Comparison of ENCODE assay signal across 9 cellular contexts in genomic region chr4:73308286-73308685, GRCh38. TPM values are rescaled to one million over a fixed set of nuclear protein-coding genes. Genes with fewer than 3 reads are reported as not detected.
A peak's percentile ranks its signal among the peaks of the same experiment; 100 is the strongest.
DNase-seq lines count a peak whose midpoint lies in the region; ATAC-seq and TF ChIP-seq lines count a peak whose summit lies in the region.
"Had no signal": no experiment of that assay in that cellular context is flagged by ENCODE, and none has a peak within 500 bp of the region (broad histone marks: within the 10 kb centered on the region; RNA-seq: fewer than 3 reads in every experiment).

No MANE protein-coding gene starts in this region.

- H3K4me1 Mint-ChIP-seq in activated CD8-positive, alpha-beta memory T cell treated with anti-CD3 and anti-CD28 coated beads, Interleukin-2, amount 10 ng/mL, durations not matched to agents 7 days and 5 days: no peaks in the 10 kb centered on the region
- no peaks in the 10 kb centered on the region for H3K4me1 Mint-ChIP-seq in activated CD8-positive, alpha-beta T cell treated with anti-CD3 and anti-CD28 coated beads, Interleukin-2, amount 10 ng/mL, durations not matched to agents 7 days and 5 days (ENCODE audit: low read depth)
- no peaks in the 10 kb centered on the region for H3K4me1 Mint-ChIP-seq in CD4-positive, alpha-beta T cell (ENCODE audit: low read depth)

- no peak overlapping the region for H3K27ac Mint-ChIP-seq in activated CD8-positive, alpha-beta memory T cell treated with anti-CD3 and anti-CD28 coated beads, Interleukin-2, amount 10 ng/mL, durations not matched to agents 7 days and 5 days
- no peak overlapping the region for H3K27ac Mint-ChIP-seq in activated CD8-positive, alpha-beta T cell treated with anti-CD3 and anti-CD28 coated beads, Interleukin-2, amount 10 ng/mL, durations not matched to agents 7 days and 5 days
- no peak overlapping the region for H3K27ac Mint-ChIP-seq in CD4-positive, alpha-beta T cell

- no peak overlapping the region for H3K4me3 Mint-ChIP-seq in activated CD8-positive, alpha-beta memory T cell treated with anti-CD3 and anti-CD28 coated beads, Interleukin-2, amount 10 ng/mL, durations not matched to agents 7 days and 5 days
- H3K4me3 Mint-ChIP-seq in activated CD8-positive, alpha-beta T cell treated with anti-CD3 and anti-CD28 coated beads, Interleukin-2, amount 10 ng/mL, durations not matched to agents 7 days and 5 days: no peak overlapping the region
- H3K4me3 Mint-ChIP-seq in CD4-positive, alpha-beta T cell: no peak overlapping the region

- TF ChIP-seq CTCF in cardiac muscle cell (IDR thresholded peaks at IDR 0.05; ENCODE audit: low read depth, low read length): peak; percentile 52
- TF ChIP-seq CTCF in CD4-positive, alpha-beta T cell (IDR thresholded peaks at IDR 0.05): no peak

- H3K36me3 Mint-ChIP-seq in activated CD8-positive, alpha-beta memory T cell treated with anti-CD3 and anti-CD28 coated beads, Interleukin-2, amount 10 ng/mL, durations not matched to agents 7 days and 5 days: no peaks in the 10 kb centered on the region
- H3K36me3 Mint-ChIP-seq in activated CD8-positive, alpha-beta T cell treated with anti-CD3 and anti-CD28 coated beads, Interleukin-2, amount 10 ng/mL, durations not matched to agents 7 days and 5 days (ENCODE audit: low read depth): no peaks in the 10 kb centered on the region
- no peaks in the 10 kb centered on the region for H3K36me3 Mint-ChIP-seq in CD4-positive, alpha-beta T cell (ENCODE audit: low read depth)

- intact Hi-C loops in cardiac septum (cut with DNase I): no loop called here
- intact Hi-C loops in CD4-positive, alpha-beta T cell (cut with DNase I, micrococcal nuclease): no loop called here

- H3K27me3 Mint-ChIP-seq in activated CD8-positive, alpha-beta memory T cell treated with anti-CD3 and anti-CD28 coated beads, Interleukin-2, amount 10 ng/mL, durations not matched to agents 7 days and 5 days: no peaks in the 10 kb centered on the region
- no peaks in the 10 kb centered on the region for H3K27me3 Mint-ChIP-seq in activated CD8-positive, alpha-beta T cell treated with anti-CD3 and anti-CD28 coated beads, Interleukin-2, amount 10 ng/mL, durations not matched to agents 7 days and 5 days (ENCODE audit: low read depth)
- no peaks in the 10 kb centered on the region for H3K27me3 Mint-ChIP-seq in CD4-positive, alpha-beta T cell

- DNase-seq in cardiac muscle cell (ENCODE audit: low read depth in 1 of 2, low spot score in 1 of 2) (peak in 1 of 2 donors; percentile 55), cardiac septum (ENCODE audit: low spot score) (no peak), NCI-H345 (lab: John Stamatoyannopoulos, UW) (peak; percentile 10), dermis blood vessel endothelial cell (peak; percentile 13), activated gamma-delta T cell (lab: John Stamatoyannopoulos, UW) (no peak)
- DNase-seq in activated CD8-positive, alpha-beta memory T cell treated with anti-CD3 and anti-CD28 coated beads, Interleukin-2, amount 10 ng/mL, durations not matched to agents 7 days and 5 days: no peak
- DNase-seq in activated CD8-positive, alpha-beta T cell treated with anti-CD3 and anti-CD28 coated beads, Interleukin-2, amount 10 ng/mL, durations not matched to agents 7 days and 5 days: no peak
- DNase-seq in CD4-positive, alpha-beta T cell: no peak

- H3K27me3 ChIP-seq in cardiac muscle cell: no peaks in the 10 kb centered on the region
- H3K27me3 ChIP-seq in CD4-positive, alpha-beta T cell (ENCODE audit: control insufficient read depth, insufficient read depth, low read length): no peaks in the 10 kb centered on the region

- H3K36me3 ChIP-seq in cardiac muscle cell: no peaks in the 10 kb centered on the region

- POLR2A ChIA-PET in activated CD8-positive, alpha-beta T cell treated with anti-CD3 and anti-CD28 coated beads, Interleukin-2, amount 10 ng/mL, durations not matched to agents 7 days and 5 days (lab: Charles Lee): no interaction called here
- POLR2A ChIA-PET in CD4-positive, alpha-beta T cell (lab: Charles Lee): no interaction called here

- H3K27ac ChIP-seq in cardiac muscle cell: no peak overlapping the region
- H3K27ac ChIP-seq in CD4-positive, alpha-beta T cell (ENCODE audit: low read depth, low read length): no peak overlapping the region

- H3K9me3 Mint-ChIP-seq in activated CD8-positive, alpha-beta memory T cell treated with anti-CD3 and anti-CD28 coated beads, Interleukin-2, amount 10 ng/mL, durations not matched to agents 7 days and 5 days (ENCODE audit: low read depth): no peaks in the 10 kb centered on the region
- no peaks in the 10 kb centered on the region for H3K9me3 Mint-ChIP-seq in activated CD8-positive, alpha-beta T cell treated with anti-CD3 and anti-CD28 coated beads, Interleukin-2, amount 10 ng/mL, durations not matched to agents 7 days and 5 days (ENCODE audit: insufficient read depth)
- H3K9me3 Mint-ChIP-seq in CD4-positive, alpha-beta T cell: no peaks in the 10 kb centered on the region

- ATAC-seq in activated CD8-positive, alpha-beta memory T cell treated with anti-CD3 and anti-CD28 coated beads, Interleukin-2, amount 10 ng/mL, durations not matched to agents 7 days and 5 days: no peak
- ATAC-seq in activated CD8-positive, alpha-beta T cell treated with anti-CD3 and anti-CD28 coated beads, Interleukin-2, amount 10 ng/mL, durations not matched to agents 7 days and 5 days: no peak
- ATAC-seq in CD4-positive, alpha-beta T cell (ENCODE audit: poor library complexity): no peak

- H3K9me3 ChIP-seq in cardiac muscle cell (ENCODE audit: low read depth): no peaks in the 10 kb centered on the region
- no peaks in the 10 kb centered on the region for H3K9me3 ChIP-seq in CD4-positive, alpha-beta T cell (ENCODE audit: control insufficient read depth, low read length)

- CTCF ChIA-PET in activated CD8-positive, alpha-beta memory T cell treated with anti-CD3 and anti-CD28 coated beads, Interleukin-2, amount 10 ng/mL, durations not matched to agents 7 days and 5 days (lab: Charles Lee): no interaction called here
- CTCF ChIA-PET in activated CD8-positive, alpha-beta T cell treated with anti-CD3 and anti-CD28 coated beads, Interleukin-2, amount 10 ng/mL, durations not matched to agents 7 days and 5 days (lab: Charles Lee): interaction anchor here (1.1 kb wide), 1 partner anchor 138 kb away, joined by 5 read pairs; no protein-coding TSS in a partner anchor
- CTCF ChIA-PET in CD4-positive, alpha-beta T cell (lab: Charles Lee): interaction anchor here (1.2 kb wide), 1 partner anchor 22 kb away, joined by 3 read pairs; no protein-coding TSS in a partner anchor

- no peak overlapping the region for H3K4me3 ChIP-seq in cardiac muscle cell
- H3K4me3 ChIP-seq: lung had no signal

- H3K4me1 ChIP-seq in cardiac muscle cell (ENCODE audit: low read depth): peaks cover 4% of the 10 kb centered on the region

RNA-seq across cellular contexts. Expression of gene ANKRD17, which starts 49.7 kb away (rescaled TPM):
- total RNA-seq in cardiac muscle cell (55.5 and 60.1 TPM in 2 replicates), cardiac septum (59.8 TPM), dermis blood vessel endothelial cell (56.0 and 90.3 TPM in 2 replicates)
- 38.9 and 50.2 TPM in 2 replicates for polyA plus RNA-seq in cardiac muscle cell
- 10 to 100 TPM; 50.6 to 57.5 TPM for total RNA-seq in activated CD8-positive, alpha-beta memory T cell treated with anti-CD3 and anti-CD28 coated beads, Interleukin-2, amount 10 ng/mL, durations not matched to agents 7 days and 5 days
- 10 to 100 TPM; 45.8 to 46.6 TPM for total RNA-seq in activated CD8-positive, alpha-beta T cell treated with anti-CD3 and anti-CD28 coated beads, Interleukin-2, amount 10 ng/mL, durations not matched to agents 7 days and 5 days
- 10 to 100 TPM; 31.9 to 34.1 TPM for total RNA-seq in CD4-positive, alpha-beta T cell

Comparison
In these comparisons a context has a peak if more than half of its experiments do, and no peak if none do; other contexts are left out.
1. DNase-seq: peak in NCI-H345 (single experiment) and dermis blood vessel endothelial cell (single experiment); none in cardiac septum (single experiment), activated gamma-delta T cell (single experiment), activated CD8-positive, alpha-beta memory T cell treated with anti-CD3 and anti-CD28 coated beads, Interleukin-2, amount 10 ng/mL, durations not matched to agents 7 days and 5 days (single experiment), activated CD8-positive, alpha-beta T cell treated with anti-CD3 and anti-CD28 coated beads, Interleukin-2, amount 10 ng/mL, durations not matched to agents 7 days and 5 days (single experiment) and CD4-positive, alpha-beta T cell (0 of 10).